Comparison of ENCODE assay signal across 17 cellular contexts in genomic region chr3:174242311-174243041, GRCh38.
"Had no signal": no experiment of that assay in that cellular context is flagged by ENCODE, and none has a peak within 500 bp of the region (broad histone marks: within the 10 kb centered on the region; RNA-seq: fewer than 3 reads in every experiment).

No MANE protein-coding gene starts in this region.

- H3K4me1 Mint-ChIP-seq: activated naive CD8-positive, alpha-beta T cell treated with anti-CD3 and anti-CD28 coated beads, Interleukin-2, amount 10 ng/mL, durations not matched to agents 7 days and 5 days; immature natural killer cell; naive thymus-derived CD4-positive, alpha-beta T cell had no signal

- H3K27me3 Mint-ChIP-seq: activated naive CD8-positive, alpha-beta T cell treated with anti-CD3 and anti-CD28 coated beads, Interleukin-2, amount 10 ng/mL, durations not matched to agents 7 days and 5 days; naive thymus-derived CD4-positive, alpha-beta T cell; stimulated activated naive CD8-positive, alpha-beta T cell treated with anti-CD3 and anti-CD28 coated beads, Interleukin-15, Interleukin-2, amounts not matched to agents 100 ng/mL and 50 ng/mL, for 24 hours; type B pancreatic cell had no signal

- H3K4me3 ChIP-seq: right atrium auricular region, suprapubic skin had no signal

- H3K9me3 ChIP-seq: right atrium auricular region, suprapubic skin had no signal

- DNase-seq: activated CD4-positive, CD25-positive, alpha-beta regulatory T cell treated with anti-CD3 and anti-CD28 coated beads, Interleukin-2, amount 50 U/mL, for 72 hours; activated naive CD4-positive, alpha-beta T cell; activated naive CD8-positive, alpha-beta T cell treated with anti-CD3 and anti-CD28 coated beads, Interleukin-2, amount 10 ng/mL, durations not matched to agents 7 days and 5 days; endodermal cell; foreskin melanocyte; immature natural killer cell; left colon; naive thymus-derived CD4-positive, alpha-beta T cell; small intestine; T-helper 1 cell; T1000 had no signal

- FAIRE-seq: small intestine had no signal

- H3K4me1 ChIP-seq: right atrium auricular region, suprapubic skin had no signal

- H3K36me3 ChIP-seq: right atrium auricular region, suprapubic skin had no signal

- H3K4me3 Mint-ChIP-seq: activated naive CD8-positive, alpha-beta T cell treated with anti-CD3 and anti-CD28 coated beads, Interleukin-2, amount 10 ng/mL, durations not matched to agents 7 days and 5 days; activated T-helper 1 cell treated with anti-CD3 and anti-CD28 coated beads, Interleukin-12 subunit alpha, Interleukin-12 subunit beta, Interleukin-2, Interleukin-4 antibody, amounts not matched to agents 30 ng/mL and 10 ng/mL and 1 ng/mL, durations not matched to agents 14 hours and 24 hours and 36 hours; endodermal cell; immature natural killer cell; naive thymus-derived CD4-positive, alpha-beta T cell; stimulated activated naive CD8-positive, alpha-beta T cell treated with anti-CD3 and anti-CD28 coated beads, Interleukin-15, Interleukin-2, amounts not matched to agents 100 ng/mL and 50 ng/mL, for 24 hours; type B pancreatic cell had no signal

- H3K9me3 Mint-ChIP-seq: activated naive CD8-positive, alpha-beta T cell treated with anti-CD3 and anti-CD28 coated beads, Interleukin-2, amount 10 ng/mL, durations not matched to agents 7 days and 5 days; activated T-helper 1 cell treated with anti-CD3 and anti-CD28 coated beads, Interleukin-12 subunit alpha, Interleukin-12 subunit beta, Interleukin-2, Interleukin-4 antibody, amounts not matched to agents 30 ng/mL and 10 ng/mL and 1 ng/mL, durations not matched to agents 14 hours and 24 hours and 36 hours; type B pancreatic cell had no signal

- H3K27ac Mint-ChIP-seq: activated naive CD8-positive, alpha-beta T cell treated with anti-CD3 and anti-CD28 coated beads, Interleukin-2, amount 10 ng/mL, durations not matched to agents 7 days and 5 days; activated T-helper 1 cell treated with anti-CD3 and anti-CD28 coated beads, Interleukin-12 subunit alpha, Interleukin-12 subunit beta, Interleukin-2, Interleukin-4 antibody, amounts not matched to agents 30 ng/mL and 10 ng/mL and 1 ng/mL, durations not matched to agents 14 hours and 24 hours and 36 hours; endodermal cell; immature natural killer cell; naive thymus-derived CD4-positive, alpha-beta T cell; stimulated activated naive CD8-positive, alpha-beta T cell treated with anti-CD3 and anti-CD28 coated beads, Interleukin-15, Interleukin-2, amounts not matched to agents 100 ng/mL and 50 ng/mL, for 24 hours; type B pancreatic cell had no signal

- H3K36me3 Mint-ChIP-seq: activated naive CD8-positive, alpha-beta T cell treated with anti-CD3 and anti-CD28 coated beads, Interleukin-2, amount 10 ng/mL, durations not matched to agents 7 days and 5 days; immature natural killer cell; naive thymus-derived CD4-positive, alpha-beta T cell; type B pancreatic cell had no signal

- H3K27ac ChIP-seq: right atrium auricular region, suprapubic skin had no signal

- H3K27me3 ChIP-seq: right atrium auricular region, suprapubic skin had no signal

- ATAC-seq: left colon; naive thymus-derived CD4-positive, alpha-beta T cell; SK-N-SH treated with all-trans-retinoic acid at 6 μM for 48 hours had no signal
